8 cellular contexts compared by ENCODE assay signal in genomic region chr19:15107056-15108010, GRCh38. TPM values are rescaled to one million over a fixed set of nuclear protein-coding genes. Genes with fewer than 3 reads are reported as not detected.
DNase-seq lines count a peak whose midpoint lies in the region; ATAC-seq and TF ChIP-seq lines count a peak whose summit lies in the region.

SYDE1 (plus strand) TSS chr19:15107401; CDS start chr19:15107434, 33 bp downstream.

- peak within 1 kb of the TSS; percentile 16; the same call in 1 of the 2 replicates for H3K27ac ChIP-seq in HEK293 (ENCODE audit: extremely low read depth, low read depth, low read length)

- H3K9me3 ChIP-seq in HEK293 (ENCODE audit: control insufficient read depth, insufficient read depth, low read depth, low read length) = no peaks in the 10 kb centered on the region; the same call in 1 of the 2 replicates

- peaks cover 6% of the 10 kb centered on the region for H3K36me3 Mint-ChIP-seq in activated T-helper 1 cell treated with anti-CD3 and anti-CD28 coated beads, Interleukin-12 subunit alpha, Interleukin-12 subunit beta, Interleukin-2, Interleukin-4 antibody, amounts not matched to agents 30 ng/mL and 10 ng/mL and 1 ng/mL, durations not matched to agents 14 hours and 24 hours and 36 hours (ENCODE audit: low read depth)

- H3K9me3 Mint-ChIP-seq in activated T-helper 1 cell treated with anti-CD3 and anti-CD28 coated beads, Interleukin-12 subunit alpha, Interleukin-12 subunit beta, Interleukin-2, Interleukin-4 antibody, amounts not matched to agents 30 ng/mL and 10 ng/mL and 1 ng/mL, durations not matched to agents 14 hours and 24 hours and 36 hours = peaks cover 19% of the 10 kb centered on the region

- H3K27ac Mint-ChIP-seq in activated T-helper 1 cell treated with anti-CD3 and anti-CD28 coated beads, Interleukin-12 subunit alpha, Interleukin-12 subunit beta, Interleukin-2, Interleukin-4 antibody, amounts not matched to agents 30 ng/mL and 10 ng/mL and 1 ng/mL, durations not matched to agents 14 hours and 24 hours and 36 hours = no peak within 1 kb of the TSS

- no peaks in the 10 kb centered on the region for H3K4me1 Mint-ChIP-seq in activated T-helper 1 cell treated with anti-CD3 and anti-CD28 coated beads, Interleukin-12 subunit alpha, Interleukin-12 subunit beta, Interleukin-2, Interleukin-4 antibody, amounts not matched to agents 30 ng/mL and 10 ng/mL and 1 ng/mL, durations not matched to agents 14 hours and 24 hours and 36 hours (ENCODE audit: low read depth)

- H3K4me3 Mint-ChIP-seq in activated T-helper 1 cell treated with anti-CD3 and anti-CD28 coated beads, Interleukin-12 subunit alpha, Interleukin-12 subunit beta, Interleukin-2, Interleukin-4 antibody, amounts not matched to agents 30 ng/mL and 10 ng/mL and 1 ng/mL, durations not matched to agents 14 hours and 24 hours and 36 hours = peak within 1 kb of the TSS; percentile 68

- POLR2A ChIA-PET in HEK293 (lab: Yijun Ruan, JAX) = no interaction called here

- peaks cover 24% of the 10 kb centered on the region for H3K27me3 Mint-ChIP-seq in activated T-helper 1 cell treated with anti-CD3 and anti-CD28 coated beads, Interleukin-12 subunit alpha, Interleukin-12 subunit beta, Interleukin-2, Interleukin-4 antibody, amounts not matched to agents 30 ng/mL and 10 ng/mL and 1 ng/mL, durations not matched to agents 14 hours and 24 hours and 36 hours (ENCODE audit: insufficient read depth)

- no peaks in the 10 kb centered on the region; the same call in 1 of the 2 replicates for H3K4me1 ChIP-seq in HEK293 (ENCODE audit: control insufficient read depth, insufficient read depth, low read length)

- peak; percentile 64 for ATAC-seq in omental fat pad (ENCODE audit: low FRiP score)
- ATAC-seq in GM21528 (IDR thresholded peaks at IDR 0.05; ENCODE audit: low FRiP score, unreplicated experiment) = no peak

- TF ChIP-seq CTCF in HEK293 (tag by site-specific recombination; IDR thresholded peaks at IDR 0.05) = no peak
- TF ChIP-seq CTCF in omental fat pad (IDR thresholded peaks at IDR 0.05) = no peak

- CTCF ChIA-PET in HEK293 (lab: Yijun Ruan, JAX) = interaction anchor here (0.7 to 2.2 kb wide), 2 partner anchors 15 to 381 kb away, joined by 3 to 10 read pairs; no protein-coding TSS in a partner anchor

- DNase-seq in activated T-helper 1 cell treated with anti-CD3 and anti-CD28 coated beads, Interleukin-12 subunit alpha, Interleukin-12 subunit beta, Interleukin-2, Interleukin-4 antibody, amounts not matched to agents 30 ng/mL and 10 ng/mL and 1 ng/mL, durations not matched to agents 14 hours and 24 hours and 36 hours (ENCODE audit: low spot score) = no peak
- DNase-seq in glomerular endothelial cell (ENCODE audit: extremely low read depth, low read depth, low spot score) = no peak
- no peak for DNase-seq in omental fat pad (ENCODE audit: low spot score)
- DNase-seq in GF-D8 (lab: John Stamatoyannopoulos, UW) = no peak
- no peak for DNase-seq in DMS153 treated with DMSO at 0.1 percent for 48 hours (lab: John Stamatoyannopoulos, UW; ENCODE audit: unreplicated experiment)
- DNase-seq in HUDEP-2 (lab: John Stamatoyannopoulos, UW; ENCODE audit: unreplicated experiment in 76 of 76) = no peak

- peak within 1 kb of the TSS; percentile 76 for H3K4me3 ChIP-seq in HEK293 (ENCODE audit: low read depth, low read length)

- peaks cover 0 to 27% of the 10 kb centered on the region in 2 experiments; a peak in 1 of 3 replicates for H3K36me3 ChIP-seq in HEK293 (ENCODE audit: control insufficient read depth in 2 of 2, insufficient read depth in 1 of 2, low read length in 2 of 2)

- intact Hi-C loops in activated T-helper 1 cell treated with anti-CD3 and anti-CD28 coated beads, Interleukin-12 subunit alpha, Interleukin-12 subunit beta, Interleukin-2, Interleukin-4 antibody, amounts not matched to agents 30 ng/mL and 10 ng/mL and 1 ng/mL, durations not matched to agents 14 hours and 24 hours and 36 hours (cut with micrococcal nuclease) = loop anchor here (10.0 kb wide), 1 partner anchor 127 kb away; the partner anchor contains the start of gene EPHX3

TF ChIP-seq in HEK293, 187 proteins besides CTCF, POLR2A, EP300 and RAD21 (continues in another document):
- TF ChIP-seq GLIS2 (tag by site-specific recombination; IDR thresholded peaks at IDR 0.05) (peak; percentile 68), ZBTB20 (tag by site-specific recombination; IDR thresholded peaks at IDR 0.05) (peak; percentile 78), KLF1 (tag by site-specific recombination; IDR thresholded peaks at IDR 0.05) (no peak), ZEB2 (tag by site-specific recombination; IDR thresholded peaks at IDR 0.05) (no peak), ZNF335 (tag by site-specific recombination; conservative IDR thresholded peaks at IDR 0.05) (peak; percentile 86), SP3 (tag by site-specific recombination; IDR thresholded peaks at IDR 0.05) (peak; percentile 39; the same call in 1 of the 2 replicates), EGR2 (tag by site-specific recombination; IDR thresholded peaks at IDR 0.05; ENCODE audit: low read depth) (peak; percentile 39; the same call in 1 of the 2 replicates), ZNF48 (tag by site-specific recombination; IDR thresholded peaks at IDR 0.05) (no peak), ZIC2 (tag by site-specific recombination; IDR thresholded peaks at IDR 0.05) (peak; percentile 56), ZBTB11 (tag by site-specific recombination; conservative IDR thresholded peaks at IDR 0.05; ENCODE audit: low read depth) (no peak), PRDM1 (tag by site-specific recombination; IDR thresholded peaks at IDR 0.05) (no peak), ZXDB (tag by site-specific recombination; IDR thresholded peaks at IDR 0.05) (peak; percentile 5)
- TF ChIP-seq, protein P1, sequence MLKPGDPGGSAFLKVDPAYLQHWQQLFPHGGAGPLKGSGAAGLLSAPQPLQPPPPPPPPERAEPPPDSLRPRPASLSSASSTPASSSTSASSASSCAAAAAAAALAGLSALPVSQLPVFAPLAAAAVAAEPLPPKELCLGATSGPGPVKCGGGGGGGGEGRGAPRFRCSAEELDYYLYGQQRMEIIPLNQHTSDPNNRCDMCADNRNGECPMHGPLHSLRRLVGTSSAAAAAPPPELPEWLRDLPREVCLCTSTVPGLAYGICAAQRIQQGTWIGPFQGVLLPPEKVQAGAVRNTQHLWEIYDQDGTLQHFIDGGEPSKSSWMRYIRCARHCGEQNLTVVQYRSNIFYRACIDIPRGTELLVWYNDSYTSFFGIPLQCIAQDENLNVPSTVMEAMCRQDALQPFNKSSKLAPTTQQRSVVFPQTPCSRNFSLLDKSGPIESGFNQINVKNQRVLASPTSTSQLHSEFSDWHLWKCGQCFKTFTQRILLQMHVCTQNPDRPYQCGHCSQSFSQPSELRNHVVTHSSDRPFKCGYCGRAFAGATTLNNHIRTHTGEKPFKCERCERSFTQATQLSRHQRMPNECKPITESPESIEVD (tag by site-specific recombination; IDR thresholded peaks at IDR 0.05) = no peak
- TF ChIP-seq, protein P2, sequence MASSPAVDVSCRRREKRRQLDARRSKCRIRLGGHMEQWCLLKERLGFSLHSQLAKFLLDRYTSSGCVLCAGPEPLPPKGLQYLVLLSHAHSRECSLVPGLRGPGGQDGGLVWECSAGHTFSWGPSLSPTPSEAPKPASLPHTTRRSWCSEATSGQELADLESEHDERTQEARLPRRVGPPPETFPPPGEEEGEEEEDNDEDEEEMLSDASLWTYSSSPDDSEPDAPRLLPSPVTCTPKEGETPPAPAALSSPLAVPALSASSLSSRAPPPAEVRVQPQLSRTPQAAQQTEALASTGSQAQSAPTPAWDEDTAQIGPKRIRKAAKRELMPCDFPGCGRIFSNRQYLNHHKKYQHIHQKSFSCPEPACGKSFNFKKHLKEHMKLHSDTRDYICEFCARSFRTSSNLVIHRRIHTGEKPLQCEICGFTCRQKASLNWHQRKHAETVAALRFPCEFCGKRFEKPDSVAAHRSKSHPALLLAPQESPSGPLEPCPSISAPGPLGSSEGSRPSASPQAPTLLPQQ (tag by site-specific recombination; IDR thresholded peaks at IDR 0.05) = 0 out of 2 replicates have a peak, but pooled peaks have one; percentile 23

RNA-seq across cellular contexts. Expression of gene SYDE1, which starts in this region (rescaled TPM):
- total RNA-seq in activated T-helper 1 cell treated with anti-CD3 and anti-CD28 coated beads, Interleukin-12 subunit alpha, Interleukin-12 subunit beta, Interleukin-2, Interleukin-4 antibody, amounts not matched to agents 30 ng/mL and 10 ng/mL and 1 ng/mL, durations not matched to agents 14 hours and 24 hours and 36 hours = 1.6 and 1.7 TPM in 2 replicates
- total RNA-seq in glomerular endothelial cell = 39.4 and 54.2 TPM in 2 replicates
- 10 to 100 TPM; 14.8 to 26.6 (median 21.6) TPM for total RNA-seq in omental fat pad
